18 cellular contexts compared by ENCODE assay signal in the genomic region with DNA sequence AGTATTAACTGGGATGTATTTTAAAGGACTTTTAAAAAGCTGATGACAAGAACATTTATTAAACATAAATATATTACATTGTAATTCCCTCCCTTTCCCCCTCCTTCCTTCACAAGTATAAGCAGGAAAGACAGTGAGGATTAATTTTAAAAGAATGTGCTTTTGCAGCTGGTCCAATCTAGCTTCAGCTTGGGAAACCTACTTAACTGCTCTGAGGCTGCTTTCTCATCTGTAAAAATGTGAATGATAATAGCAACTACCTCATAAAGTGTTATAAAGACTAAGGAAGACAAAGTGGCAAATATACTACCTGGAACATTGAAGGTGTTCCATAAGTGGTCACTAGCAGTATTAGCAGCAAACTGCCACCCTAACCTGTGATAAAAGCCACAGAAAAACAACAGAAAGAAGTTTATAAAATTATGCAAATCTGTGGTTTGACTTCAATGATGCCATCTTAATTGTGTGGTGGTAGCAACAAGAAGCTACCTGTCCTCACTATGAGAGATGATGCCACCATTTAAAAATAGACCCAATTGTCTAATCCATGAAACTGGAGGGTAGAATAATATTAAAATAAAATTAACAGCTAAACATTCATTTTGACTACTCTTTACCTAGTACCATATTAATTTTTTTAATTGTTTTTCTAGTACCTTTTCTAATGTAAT. TPM values are rescaled to one million over a fixed set of nuclear protein-coding genes. Genes with fewer than 3 reads are reported as not detected.
DNase-seq lines count a peak whose midpoint lies in the region; ATAC-seq and TF ChIP-seq lines count a peak whose summit lies in the region.
"Had no signal": no experiment of that assay in that cellular context is flagged by ENCODE, and none has a peak within 500 bp of the region (broad histone marks: within the 10 kb centered on the region; RNA-seq: fewer than 3 reads in every experiment).

No MANE protein-coding gene starts in this region.

- H2AK5ac ChIP-seq in IMR-90 (ENCODE audit: low read depth, low read length): no peak overlapping the region

- POLR2A ChIA-PET in IMR-90 (lab: Charles Lee; ENCODE audit: unreplicated experiment): no interaction called here

- H2AFZ ChIP-seq in IMR-90 (replicated peaks; ENCODE audit: low read length, poor library complexity): no peak overlapping the region

- H3K56ac ChIP-seq in IMR-90 (ENCODE audit: extremely low read depth, insufficient read depth, low read length): no peak overlapping the region

- H2BK120ac ChIP-seq in IMR-90 (ENCODE audit: low read depth, low read length): no peak overlapping the region

- no peak overlapping the region for H3K4me3 ChIP-seq in IMR-90 (ENCODE audit: insufficient read depth, low read depth, low read length)
- no peak overlapping the region for H3K4me3 ChIP-seq in fibroblast of pulmonary artery (replicated peaks; ENCODE audit: low read depth, low read length)
- no peak overlapping the region for H3K4me3 ChIP-seq in esophagus squamous epithelium
- H3K4me3 ChIP-seq in upper lobe of left lung: no peak overlapping the region
- H3K4me3 ChIP-seq: Peyer's patch, spleen, upper lobe of right lung had no signal

- H3K27ac ChIP-seq in IMR-90 (ENCODE audit: insufficient read depth, low read length) (no peak overlapping the region), esophagus squamous epithelium (no peak overlapping the region), upper lobe of left lung (no peak overlapping the region)
- H3K27ac ChIP-seq: Peyer's patch, spleen, upper lobe of right lung had no signal

- dilution Hi-C loops in IMR-90 (cut with HindIII; ENCODE audit: low sequenced_read_pairs, unreplicated experiment): no loop called here

- peak; percentile 27 for DNase-seq in AG08395 (ENCODE audit: low spot score)
- DNase-seq in IMR-90: peak; percentile 59
- peak; percentile 18 for DNase-seq in fibroblast of pulmonary artery (ENCODE audit: low read depth)
- no peak for DNase-seq in esophagus squamous epithelium (lab: John Stamatoyannopoulos, UW)
- DNase-seq in upper lobe of left lung: no peak
- DNase-seq in activated CD8-positive, alpha-beta memory T cell treated with anti-CD3 and anti-CD28 coated beads for 24 hours: no peak
- DNase-seq: activated CD4-positive, alpha-beta memory T cell treated with anti-CD3 and anti-CD28 coated beads, Interleukin-2, amount 10 ng/mL, durations not matched to agents 7 days and 5 days; cortex of kidney; erythroblast; left cardiac atrium; NCI-H2081 treated with DMSO at 0.1 percent for 48 hours; NCI-H774; Peyer's patch; spleen; stimulated activated naive CD4-positive, alpha-beta T cell; upper lobe of right lung had no signal

- H4K20me1 ChIP-seq in IMR-90 (ENCODE audit: insufficient read depth, low read length): no peaks in the 10 kb centered on the region

- no peak for TF ChIP-seq CTCF in IMR-90 (conservative IDR thresholded peaks at IDR 0.05; ENCODE audit: low read depth, low read length)
- no peak for TF ChIP-seq CTCF in fibroblast of pulmonary artery (IDR thresholded peaks at IDR 0.05; ENCODE audit: low read length, missing control alignments)
- TF ChIP-seq CTCF in esophagus squamous epithelium (IDR thresholded peaks at IDR 0.05): no peak
- no peak for TF ChIP-seq CTCF in upper lobe of left lung (IDR thresholded peaks at IDR 0.05)

- H2BK15ac ChIP-seq in IMR-90 (ENCODE audit: low read depth, low read length): no peak overlapping the region

- H3K79me1 ChIP-seq in IMR-90 (ENCODE audit: low read depth in 1 of 2, low read length in 2 of 2): peaks cover 4 to 7% of the 10 kb centered on the region in 2 experiments

- H3K14ac ChIP-seq in IMR-90 (replicated peaks; ENCODE audit: low read depth, low read length): no peak overlapping the region

- H3K36me3 ChIP-seq in IMR-90 (ENCODE audit: control insufficient read depth, insufficient read depth, low read length) (peaks cover 31% of the 10 kb centered on the region), esophagus squamous epithelium (peaks cover 13 to 99% (median 18%) of the 10 kb centered on the region in 3 donors), upper lobe of left lung (peaks cover 27 to 82% (median 50%) of the 10 kb centered on the region in 4 donors)

- H3K18ac ChIP-seq in IMR-90 (ENCODE audit: low read depth, low read length): no peak overlapping the region

- H3K9me1 ChIP-seq in IMR-90 (ENCODE audit: insufficient read depth, low read length): no peaks in the 10 kb centered on the region

- H3K9me3 ChIP-seq in IMR-90 (ENCODE audit: control insufficient read depth, insufficient read depth, low read length) (no peaks in the 10 kb centered on the region), esophagus squamous epithelium (no peaks in the 10 kb centered on the region), upper lobe of left lung (no peaks in the 10 kb centered on the region)
- H3K9me3 ChIP-seq: Peyer's patch, spleen, upper lobe of right lung had no signal

- H3K4me1 ChIP-seq in IMR-90 (ENCODE audit: control insufficient read depth, insufficient read depth, low read length) (no peaks in the 10 kb centered on the region), esophagus squamous epithelium (no peaks in the 10 kb centered on the region), upper lobe of left lung (no peaks in the 10 kb centered on the region)
- H3K4me1 ChIP-seq: Peyer's patch, upper lobe of right lung had no signal

- ATAC-seq in GM18907 (IDR thresholded peaks at IDR 0.05; ENCODE audit: unreplicated experiment): peak; percentile 39
- ATAC-seq in IMR-90 (ENCODE audit: low read depth): peak; percentile 88
- no peak for ATAC-seq in upper lobe of left lung (ENCODE audit: low FRiP score in 2 of 2)
- no peak for ATAC-seq in HG03039 (IDR thresholded peaks at IDR 0.05; ENCODE audit: unreplicated experiment)
- ATAC-seq: left cardiac atrium, upper lobe of right lung had no signal

- H3K4me2 ChIP-seq in IMR-90 (ENCODE audit: low read depth, low read length): no peak overlapping the region

- no peak overlapping the region for H3K23ac ChIP-seq in IMR-90 (ENCODE audit: low read depth, low read length)

- no peak overlapping the region for H4K5ac ChIP-seq in IMR-90 (ENCODE audit: low read depth, low read length)

- no peak overlapping the region for H2AK9ac ChIP-seq in IMR-90 (replicated peaks; ENCODE audit: low read depth, low read length, poor library complexity)

- H4K91ac ChIP-seq in IMR-90 (ENCODE audit: insufficient read depth, low read depth, low read length): no peak overlapping the region

- no peak overlapping the region for H2BK5ac ChIP-seq in IMR-90 (ENCODE audit: low read depth, low read length, poor library complexity, severe bottlenecking)

- no peak for TF ChIP-seq RAD21 in IMR-90 (IDR thresholded peaks at IDR 0.05; ENCODE audit: low read length)

- in situ Hi-C loops in IMR-90 (cut with MboI; ENCODE audit: low sequenced_read_pairs): no loop called here

- no peak for TF ChIP-seq EP300 in upper lobe of left lung (IDR thresholded peaks at IDR 0.05)

- no peak overlapping the region for H4K8ac ChIP-seq in IMR-90 (ENCODE audit: low read depth in 2 of 2, low read length in 2 of 2)

- H3K9ac ChIP-seq in IMR-90 (ENCODE audit: low read depth, low read length): no peak overlapping the region

- no TSS peak for BruUV-seq in IMR-90 (replicated peaks; lab: Mats Ljungman, UMichigan)

- H3K4ac ChIP-seq in IMR-90 (ENCODE audit: low read depth, low read length): no peak overlapping the region

- TF ChIP-seq POLR2A in IMR-90 (IDR thresholded peaks at IDR 0.05; ENCODE audit: low read depth, low read length) (no peak), esophagus squamous epithelium (IDR thresholded peaks at IDR 0.05) (no peak), upper lobe of left lung (IDR thresholded peaks at IDR 0.05) (no peak)

- H3K27me3 ChIP-seq in IMR-90 (ENCODE audit: control insufficient read depth, insufficient read depth, low read length) (no peaks in the 10 kb centered on the region), esophagus squamous epithelium (no peaks in the 10 kb centered on the region), upper lobe of left lung (no peaks in the 10 kb centered on the region)
- H3K27me3 ChIP-seq: Peyer's patch, spleen, upper lobe of right lung had no signal

- H2BK20ac ChIP-seq in IMR-90 (ENCODE audit: low read depth, low read length): no peak overlapping the region

- CTCF ChIA-PET in IMR-90 (lab: Yijun Ruan, JAX): no interaction called here

- intact Hi-C loops in IMR-90 (cut with micrococcal nuclease): no loop called here
- intact Hi-C loops in esophagus squamous epithelium (cut with DNase I): no loop called here

TF ChIP-seq in IMR-90, 13 proteins besides CTCF, POLR2A, EP300 and RAD21 (continues in another document):
- TF ChIP-seq SMC3 (IDR thresholded peaks at IDR 0.05; ENCODE audit: low read depth, low read length) (no peak), CHD1 (IDR thresholded peaks at IDR 0.05; ENCODE audit: low read depth, low read length) (no peak), NFE2L2 (IDR thresholded peaks at IDR 0.05; ENCODE audit: low read depth, low read length) (no peak), RCOR1 (IDR thresholded peaks at IDR 0.05; ENCODE audit: insufficient replicate concordance, low read length) (no peak), MXI1 (IDR thresholded peaks at IDR 0.05; ENCODE audit: borderline replicate concordance, low read depth, low read length) (no peak), MAFK (IDR thresholded peaks at IDR 0.05; ENCODE audit: low read depth, low read length) (no peak), RFX5 (IDR thresholded peaks at IDR 0.05; ENCODE audit: low read depth, low read length) (no peak), BHLHE40 (IDR thresholded peaks at IDR 0.05; ENCODE audit: low read depth, low read length) (no peak)
- TF ChIP-seq, protein P1, sequence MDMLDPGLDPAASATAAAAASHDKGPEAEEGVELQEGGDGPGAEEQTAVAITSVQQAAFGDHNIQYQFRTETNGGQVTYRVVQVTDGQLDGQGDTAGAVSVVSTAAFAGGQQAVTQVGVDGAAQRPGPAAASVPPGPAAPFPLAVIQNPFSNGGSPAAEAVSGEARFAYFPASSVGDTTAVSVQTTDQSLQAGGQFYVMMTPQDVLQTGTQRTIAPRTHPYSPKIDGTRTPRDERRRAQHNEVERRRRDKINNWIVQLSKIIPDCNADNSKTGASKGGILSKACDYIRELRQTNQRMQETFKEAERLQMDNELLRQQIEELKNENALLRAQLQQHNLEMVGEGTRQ (IDR thresholded peaks at IDR 0.05; ENCODE audit: low read depth, low read length): no peak

RNA-seq across cellular contexts. Expression of a gene that starts 20.0 kb away (rescaled TPM):
- 27.1 and 34.7 TPM in 2 replicates for total RNA-seq in IMR-90 (2012; rRNA removed)
- 19.5 and 30.2 TPM in 2 replicates for polyA plus RNA-seq in IMR-90 (2012; rRNA removed)
- polyA plus RNA-seq in IMR-90 (2012; cell fraction: cytosol; rRNA removed): 3.5 and 16.3 TPM in 2 replicates
- polyA plus RNA-seq in IMR-90 (2012; cell fraction: nucleus; rRNA removed; ENCODE audit: low replicate concordance): 5.7 and 53.2 TPM in 2 replicates
- total RNA-seq in esophagus squamous epithelium: 10 to 100 TPM; 16.5 to 59.1 (median 39.7) TPM
- 10 to 100 TPM; 35.0 to 95.3 (median 54.2) TPM for total RNA-seq in upper lobe of left lung

Comparison
In these comparisons a context has a peak if more than half of its experiments do, and no peak if none do; other contexts are left out.
1. DNase-seq: peak in AG08395 (single experiment), IMR-90 (single experiment) and fibroblast of pulmonary artery (single experiment); none in esophagus squamous epithelium (single experiment), upper lobe of left lung (0 of 2) and activated CD8-positive, alpha-beta memory T cell treated with anti-CD3 and anti-CD28 coated beads for 24 hours (single experiment).
2. ATAC-seq: peak in GM18907 (single experiment) and IMR-90 (single experiment); none in upper lobe of left lung (0 of 2) and HG03039 (single experiment).